ENCODE assay signal across 8 cellular contexts in genomic region chr7:521221-522070, GRCh38. TPM values are rescaled to one million over a fixed set of nuclear protein-coding genes. Genes with fewer than 3 reads are reported as not detected.
A peak's percentile ranks its signal among the peaks of the same experiment; 100 is the strongest.
DNase-seq lines count a peak whose midpoint lies in the region; TF ChIP-seq lines count a peak whose summit lies in the region.

No MANE protein-coding gene starts in this region.

- TF ChIP-seq EP300 in Ishikawa (IDR thresholded peaks at IDR 0.05; ENCODE audit: borderline replicate concordance) = no peak
- no peak for TF ChIP-seq EP300 in suprapubic skin (IDR thresholded peaks at IDR 0.05)

- H3K4me1 Mint-ChIP-seq in brain = peaks cover 23% of the 10 kb centered on the region

- H3K9me3 ChIP-seq in suprapubic skin = no peaks in the 10 kb centered on the region

- H3K9me3 Mint-ChIP-seq in brain = peaks cover 0 to 3% (median 0%) of the 10 kb centered on the region in 5 experiments

- no peak for TF ChIP-seq POLR2A in suprapubic skin (IDR thresholded peaks at IDR 0.05)

- H3K27ac ChIP-seq in suprapubic skin = no peak overlapping the region

- peaks cover 56% of the 10 kb centered on the region for H3K4me1 ChIP-seq in suprapubic skin

- peaks cover 35% of the 10 kb centered on the region for H3K27me3 ChIP-seq in suprapubic skin

- H3K27ac Mint-ChIP-seq in brain = no peak overlapping the region

- peak overlapping the region; percentile 51 for H3K4me3 ChIP-seq in suprapubic skin

- DNase-seq in Caki2 (ENCODE audit: low read depth) (peak; percentile 73), left kidney (ENCODE audit: low read depth, low spot score) (peak; percentile 90), suprapubic skin (ENCODE audit: low spot score in 2 of 2) (no peak), 8988T (no peak)
- DNase-seq in stimulated activated CD4-positive, alpha-beta T cell treated with anti-CD3 and anti-CD28 coated beads, Interleukin-1b, Interleukin-23, amount 100 ng/mL, for 48 hours = no peak
- no peak for DNase-seq in stimulated activated CD4-positive, alpha-beta T cell treated with anti-CD3 and anti-CD28 coated beads, Interleukin-4, amount 100 ng/mL, for 4 hours

- whole genome bisulfite sequencing in suprapubic skin = 11% methylated on average over 11 of the region's 72 CpGs

- H3K27me3 Mint-ChIP-seq in brain = peaks cover 73% of the 10 kb centered on the region

- TF ChIP-seq RAD21 in Ishikawa (IDR thresholded peaks at IDR 0.05; ENCODE audit: low read depth) = no peak

- in situ Hi-C loops in Caki2 (cut with HindIII; ENCODE audit: low pct_unique_long_range_greater_than_20kb, low sequenced_read_pairs) = no loop called here

- H3K36me3 Mint-ChIP-seq in brain = no peaks in the 10 kb centered on the region

- TF ChIP-seq CTCF in brain (conservative IDR thresholded peaks at IDR 0.05) (no peak), suprapubic skin (IDR thresholded peaks at IDR 0.05) (no peak)

- peak overlapping the region; percentile 24 to 77 (median 49) for H3K4me3 Mint-ChIP-seq in brain

- no peaks in the 10 kb centered on the region for H3K36me3 ChIP-seq in suprapubic skin

TF ChIP-seq in Ishikawa, 13 proteins besides CTCF, POLR2A, EP300 and RAD21:
- TF ChIP-seq MAX (IDR thresholded peaks at IDR 0.05) (no peak; the same call in 1 of the 2 replicates), TEAD4 (IDR thresholded peaks at IDR 0.05) (no peak), TCF12 (IDR thresholded peaks at IDR 0.05; ENCODE audit: low read depth) (no peak), USF1 (IDR thresholded peaks at IDR 0.05) (no peak), TAF1 (IDR thresholded peaks at IDR 0.05; ENCODE audit: low read depth) (no peak), CEBPB (IDR thresholded peaks at IDR 0.05) (no peak), ZBTB7A (IDR thresholded peaks at IDR 0.05; ENCODE audit: low read depth) (0 out of 2 replicates have a peak, but pooled peaks have one; percentile 16)
- TF ChIP-seq, protein P1, sequence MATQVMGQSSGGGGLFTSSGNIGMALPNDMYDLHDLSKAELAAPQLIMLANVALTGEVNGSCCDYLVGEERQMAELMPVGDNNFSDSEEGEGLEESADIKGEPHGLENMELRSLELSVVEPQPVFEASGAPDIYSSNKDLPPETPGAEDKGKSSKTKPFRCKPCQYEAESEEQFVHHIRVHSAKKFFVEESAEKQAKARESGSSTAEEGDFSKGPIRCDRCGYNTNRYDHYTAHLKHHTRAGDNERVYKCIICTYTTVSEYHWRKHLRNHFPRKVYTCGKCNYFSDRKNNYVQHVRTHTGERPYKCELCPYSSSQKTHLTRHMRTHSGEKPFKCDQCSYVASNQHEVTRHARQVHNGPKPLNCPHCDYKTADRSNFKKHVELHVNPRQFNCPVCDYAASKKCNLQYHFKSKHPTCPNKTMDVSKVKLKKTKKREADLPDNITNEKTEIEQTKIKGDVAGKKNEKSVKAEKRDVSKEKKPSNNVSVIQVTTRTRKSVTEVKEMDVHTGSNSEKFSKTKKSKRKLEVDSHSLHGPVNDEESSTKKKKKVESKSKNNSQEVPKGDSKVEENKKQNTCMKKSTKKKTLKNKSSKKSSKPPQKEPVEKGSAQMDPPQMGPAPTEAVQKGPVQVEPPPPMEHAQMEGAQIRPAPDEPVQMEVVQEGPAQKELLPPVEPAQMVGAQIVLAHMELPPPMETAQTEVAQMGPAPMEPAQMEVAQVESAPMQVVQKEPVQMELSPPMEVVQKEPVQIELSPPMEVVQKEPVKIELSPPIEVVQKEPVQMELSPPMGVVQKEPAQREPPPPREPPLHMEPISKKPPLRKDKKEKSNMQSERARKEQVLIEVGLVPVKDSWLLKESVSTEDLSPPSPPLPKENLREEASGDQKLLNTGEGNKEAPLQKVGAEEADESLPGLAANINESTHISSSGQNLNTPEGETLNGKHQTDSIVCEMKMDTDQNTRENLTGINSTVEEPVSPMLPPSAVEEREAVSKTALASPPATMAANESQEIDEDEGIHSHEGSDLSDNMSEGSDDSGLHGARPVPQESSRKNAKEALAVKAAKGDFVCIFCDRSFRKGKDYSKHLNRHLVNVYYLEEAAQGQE (IDR thresholded peaks at IDR 0.05; ENCODE audit: low read depth) = no peak
TF ChIP-seq in Ishikawa: peak in this region for 1.

RNA-seq across cellular contexts. Expression of gene PDGFA, which starts 1.8 kb away (rescaled TPM):
- total RNA-seq in Caki2 (2014; rRNA removed; shearing (Covaris generic); ENCODE audit: low replicate concordance) = 24.6 and 25.8 TPM in 2 replicates
- 10.6 TPM for polyA plus RNA-seq in brain (ENCODE audit: insufficient read depth, low read depth, low replicate concordance)
- 10 to 100 TPM; 16.2 to 41.6 (median 22.0) TPM for total RNA-seq in suprapubic skin

Comparison
In these comparisons a context has a peak if more than half of its experiments do, and no peak if none do; other contexts are left out.
1. DNase-seq: peak in Caki2 (single experiment) and left kidney (single experiment); none in suprapubic skin (0 of 2), 8988T (single experiment), stimulated activated CD4-positive, alpha-beta T cell treated with anti-CD3 and anti-CD28 coated beads, Interleukin-1b, Interleukin-23, amount 100 ng/mL, for 48 hours (single experiment) and stimulated activated CD4-positive, alpha-beta T cell treated with anti-CD3 and anti-CD28 coated beads, Interleukin-4, amount 100 ng/mL, for 4 hours (0 of 2).